In genomic region chr2:226564667-226565066, GRCh38 we compare ENCODE assay signal across 17 cellular contexts.
DNase-seq lines count a peak whose midpoint lies in the region; ATAC-seq and TF ChIP-seq lines count a peak whose summit lies in the region.
"Had no signal": no experiment of that assay in that cellular context is flagged by ENCODE, and none has a peak within 500 bp of the region (broad histone marks: within the 10 kb centered on the region; RNA-seq: fewer than 3 reads in every experiment).

No MANE protein-coding gene starts in this region.

- H3K36me3 Mint-ChIP-seq in natural killer cell, result no peaks in the 10 kb centered on the region

- H3K9me3 Mint-ChIP-seq in natural killer cell, result peaks cover 2 to 5% of the 10 kb centered on the region in 2 donors

- H3K4me3 ChIP-seq in epithelial cell of esophagus (ENCODE audit: low read length) (no peak overlapping the region), stomach (no peak overlapping the region)
- H3K4me3 ChIP-seq: SJCRH30 had no signal

- H3K4me1 ChIP-seq in stomach, result no peaks in the 10 kb centered on the region
- H3K4me1 ChIP-seq: BE2C, SJCRH30 had no signal

- H3K27ac Mint-ChIP-seq in natural killer cell, result no peak overlapping the region

- no peak overlapping the region for H3K4me3 Mint-ChIP-seq in natural killer cell

- H3K27me3 Mint-ChIP-seq in natural killer cell (ENCODE audit: low read depth in 2 of 2), result peaks cover 0 to 3% of the 10 kb centered on the region in 2 donors

- intact Hi-C loops in stomach (cut with DNase I; ENCODE audit: low total_unique reads) (no loop called here), natural killer cell (cut with micrococcal nuclease) (no loop called here)

- H3K27ac ChIP-seq in RWPE1 (no peak overlapping the region), stomach (no peak overlapping the region)
- H3K27ac ChIP-seq: HL-60, SJCRH30 had no signal

- H3K27me3 ChIP-seq in stomach, result no peaks in the 10 kb centered on the region
- H3K27me3 ChIP-seq: SJCRH30 had no signal

- DNase-seq in HPDE6-E6E7 (ENCODE audit: extremely low spot score) (peak; percentile 64), RWPE1 (ENCODE audit: low spot score) (peak; percentile 56), epithelial cell of esophagus (ENCODE audit: low read depth) (peak; percentile 95), stomach (peak; percentile 29), natural killer cell (no peak), SKM-1 (lab: John Stamatoyannopoulos, UW; ENCODE audit: unreplicated experiment) (no peak)
- DNase-seq: BE2C, DMS53, GDM1, NCI-H1417, NCI-H187, NCI-H446 treated with DMSO at 0.1 percent for 48 hours, NCI-H526 treated with DMSO at 0.1 percent for 48 hours, SJCRH30, T-helper 1 cell had no signal

- no peak for ATAC-seq in natural killer cell
- ATAC-seq in GM21619 (IDR thresholded peaks at IDR 0.05; ENCODE audit: unreplicated experiment), result no peak

- no peaks in the 10 kb centered on the region for H3K4me1 Mint-ChIP-seq in natural killer cell

- TF ChIP-seq CTCF in RWPE1 (conservative IDR thresholded peaks at IDR 0.05; ENCODE audit: low read depth), result no peak
- TF ChIP-seq CTCF in epithelial cell of esophagus (IDR thresholded peaks at IDR 0.05; ENCODE audit: insufficient read depth, low read depth, low read length, missing control alignments), result no peak
- TF ChIP-seq CTCF in stomach (IDR thresholded peaks at IDR 0.05), result no peak
- TF ChIP-seq CTCF in natural killer cell (IDR thresholded peaks at IDR 0.05), result no peak

- no peak for TF ChIP-seq EP300 in stomach (IDR thresholded peaks at IDR 0.05)

- POLR2A ChIA-PET in RWPE1 (lab: Yijun Ruan, JAX; ENCODE audit: low non-redundant PET), result no interaction called here

- CTCF ChIA-PET in RWPE1 (lab: Yijun Ruan, JAX), result no interaction called here

- H3K9me3 ChIP-seq in stomach, result no peaks in the 10 kb centered on the region
- H3K9me3 ChIP-seq: BE2C, SJCRH30 had no signal

- WGBS in stomach, 5 donors, result 68 to 79% (median 70%) methylated on average over 5 of the region's 5 CpGs

- TF ChIP-seq POLR2A in stomach (IDR thresholded peaks at IDR 0.05), result no peak

- H3K36me3 ChIP-seq in stomach, result no peaks in the 10 kb centered on the region
- H3K36me3 ChIP-seq: BE2C, SJCRH30 had no signal

Comparison
In these comparisons a context has a peak if more than half of its experiments do, and no peak if none do; other contexts are left out.
1. DNase-seq: peak in HPDE6-E6E7 (single experiment), RWPE1 (single experiment), epithelial cell of esophagus (single experiment) and stomach (single experiment); none in natural killer cell (single experiment) and SKM-1 (single experiment).